ENCODE assay signal across 1 cellular context in the genomic region with DNA sequence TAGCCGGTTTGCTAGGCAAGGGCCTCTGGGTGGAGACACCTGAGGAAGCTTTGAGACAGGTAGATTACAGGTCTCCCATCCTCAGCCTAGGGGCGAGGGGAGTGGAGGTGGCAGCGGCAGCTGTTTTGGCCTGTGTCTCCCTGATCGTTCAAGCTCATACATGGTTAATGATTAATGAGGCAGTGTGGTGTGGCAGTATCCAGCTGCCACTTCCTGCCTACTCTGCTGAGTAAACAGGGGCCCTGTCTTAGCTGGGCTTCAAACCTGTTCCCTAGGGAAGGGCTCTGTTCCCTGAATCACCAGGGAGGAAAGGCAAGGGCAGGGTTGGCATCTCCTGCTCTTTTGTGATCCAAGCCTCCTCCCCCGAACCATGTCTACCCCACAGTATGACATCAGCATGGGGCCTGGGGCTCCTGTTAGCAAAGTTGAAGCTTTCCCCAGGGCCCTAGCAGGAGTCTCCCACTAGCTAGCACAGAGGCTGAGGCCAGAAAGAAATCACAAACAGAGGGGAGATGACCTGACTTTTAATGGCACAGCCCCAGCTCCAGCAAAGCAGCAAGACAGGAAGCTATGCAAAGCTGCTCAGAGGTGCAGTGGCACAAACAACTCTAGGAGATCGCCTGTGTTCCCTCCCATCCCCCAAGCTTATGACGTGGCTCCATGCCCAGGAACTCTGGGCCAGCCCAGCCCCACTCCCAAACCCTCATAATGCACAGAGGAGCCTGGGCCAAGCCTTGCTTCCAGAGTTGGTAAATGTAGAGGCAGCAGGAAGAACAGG.
TF ChIP-seq lines count a peak whose summit lies in the region.

No MANE protein-coding gene starts in this region.

TF ChIP-seq in SK-N-SH treated with all-trans-retinoic acid at 6 μM for 48 hours, 23 proteins besides CTCF, POLR2A, EP300 and RAD21 (continued from another document):
- TF ChIP-seq, protein P1, sequence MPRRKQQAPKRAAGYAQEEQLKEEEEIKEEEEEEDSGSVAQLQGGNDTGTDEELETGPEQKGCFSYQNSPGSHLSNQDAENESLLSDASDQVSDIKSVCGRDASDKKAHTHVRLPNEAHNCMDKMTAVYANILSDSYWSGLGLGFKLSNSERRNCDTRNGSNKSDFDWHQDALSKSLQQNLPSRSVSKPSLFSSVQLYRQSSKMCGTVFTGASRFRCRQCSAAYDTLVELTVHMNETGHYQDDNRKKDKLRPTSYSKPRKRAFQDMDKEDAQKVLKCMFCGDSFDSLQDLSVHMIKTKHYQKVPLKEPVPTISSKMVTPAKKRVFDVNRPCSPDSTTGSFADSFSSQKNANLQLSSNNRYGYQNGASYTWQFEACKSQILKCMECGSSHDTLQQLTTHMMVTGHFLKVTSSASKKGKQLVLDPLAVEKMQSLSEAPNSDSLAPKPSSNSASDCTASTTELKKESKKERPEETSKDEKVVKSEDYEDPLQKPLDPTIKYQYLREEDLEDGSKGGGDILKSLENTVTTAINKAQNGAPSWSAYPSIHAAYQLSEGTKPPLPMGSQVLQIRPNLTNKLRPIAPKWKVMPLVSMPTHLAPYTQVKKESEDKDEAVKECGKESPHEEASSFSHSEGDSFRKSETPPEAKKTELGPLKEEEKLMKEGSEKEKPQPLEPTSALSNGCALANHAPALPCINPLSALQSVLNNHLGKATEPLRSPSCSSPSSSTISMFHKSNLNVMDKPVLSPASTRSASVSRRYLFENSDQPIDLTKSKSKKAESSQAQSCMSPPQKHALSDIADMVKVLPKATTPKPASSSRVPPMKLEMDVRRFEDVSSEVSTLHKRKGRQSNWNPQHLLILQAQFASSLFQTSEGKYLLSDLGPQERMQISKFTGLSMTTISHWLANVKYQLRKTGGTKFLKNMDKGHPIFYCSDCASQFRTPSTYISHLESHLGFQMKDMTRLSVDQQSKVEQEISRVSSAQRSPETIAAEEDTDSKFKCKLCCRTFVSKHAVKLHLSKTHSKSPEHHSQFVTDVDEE (CRISPR knock-in tag; IDR thresholded peaks at IDR 0.05), result no peak
- TF ChIP-seq BACH2 (CRISPR knock-in tag; IDR thresholded peaks at IDR 0.05; ENCODE audit: borderline replicate concordance), result no peak
- TF ChIP-seq, protein P2, sequence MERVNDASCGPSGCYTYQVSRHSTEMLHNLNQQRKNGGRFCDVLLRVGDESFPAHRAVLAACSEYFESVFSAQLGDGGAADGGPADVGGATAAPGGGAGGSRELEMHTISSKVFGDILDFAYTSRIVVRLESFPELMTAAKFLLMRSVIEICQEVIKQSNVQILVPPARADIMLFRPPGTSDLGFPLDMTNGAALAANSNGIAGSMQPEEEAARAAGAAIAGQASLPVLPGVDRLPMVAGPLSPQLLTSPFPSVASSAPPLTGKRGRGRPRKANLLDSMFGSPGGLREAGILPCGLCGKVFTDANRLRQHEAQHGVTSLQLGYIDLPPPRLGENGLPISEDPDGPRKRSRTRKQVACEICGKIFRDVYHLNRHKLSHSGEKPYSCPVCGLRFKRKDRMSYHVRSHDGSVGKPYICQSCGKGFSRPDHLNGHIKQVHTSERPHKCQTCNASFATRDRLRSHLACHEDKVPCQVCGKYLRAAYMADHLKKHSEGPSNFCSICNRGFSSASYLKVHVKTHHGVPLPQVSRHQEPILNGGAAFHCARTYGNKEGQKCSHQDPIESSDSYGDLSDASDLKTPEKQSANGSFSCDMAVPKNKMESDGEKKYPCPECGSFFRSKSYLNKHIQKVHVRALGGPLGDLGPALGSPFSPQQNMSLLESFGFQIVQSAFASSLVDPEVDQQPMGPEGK (CRISPR knock-in tag; IDR thresholded peaks at IDR 0.05; ENCODE audit: borderline replicate concordance), result no peak
TF ChIP-seq in SK-N-SH treated with all-trans-retinoic acid at 6 μM for 48 hours: peak in this region for 0.
